In genomic region chr11:5081405-5081804, GRCh38 we compare ENCODE assay signal across 1 cellular context.
TF ChIP-seq lines count a peak whose summit lies in the region.

No MANE protein-coding gene starts in this region.

TF ChIP-seq in HepG2, 621 proteins besides CTCF, POLR2A, EP300 and RAD21 (continued from another document):
- no peak for TF ChIP-seq AFF4 (CRISPR knock-in tag; IDR thresholded peaks at IDR 0.05)
- TF ChIP-seq DDIT3 (CRISPR knock-in tag; IDR thresholded peaks at IDR 0.05) = no peak
- no peak for TF ChIP-seq TCF7 (IDR thresholded peaks at IDR 0.05; ENCODE audit: low read depth)
- TF ChIP-seq RBM22 (optimal IDR thresholded peaks at IDR 0.05; ENCODE audit: low read length) = no peak
